9 cellular contexts compared by ENCODE assay signal in the genomic region with DNA sequence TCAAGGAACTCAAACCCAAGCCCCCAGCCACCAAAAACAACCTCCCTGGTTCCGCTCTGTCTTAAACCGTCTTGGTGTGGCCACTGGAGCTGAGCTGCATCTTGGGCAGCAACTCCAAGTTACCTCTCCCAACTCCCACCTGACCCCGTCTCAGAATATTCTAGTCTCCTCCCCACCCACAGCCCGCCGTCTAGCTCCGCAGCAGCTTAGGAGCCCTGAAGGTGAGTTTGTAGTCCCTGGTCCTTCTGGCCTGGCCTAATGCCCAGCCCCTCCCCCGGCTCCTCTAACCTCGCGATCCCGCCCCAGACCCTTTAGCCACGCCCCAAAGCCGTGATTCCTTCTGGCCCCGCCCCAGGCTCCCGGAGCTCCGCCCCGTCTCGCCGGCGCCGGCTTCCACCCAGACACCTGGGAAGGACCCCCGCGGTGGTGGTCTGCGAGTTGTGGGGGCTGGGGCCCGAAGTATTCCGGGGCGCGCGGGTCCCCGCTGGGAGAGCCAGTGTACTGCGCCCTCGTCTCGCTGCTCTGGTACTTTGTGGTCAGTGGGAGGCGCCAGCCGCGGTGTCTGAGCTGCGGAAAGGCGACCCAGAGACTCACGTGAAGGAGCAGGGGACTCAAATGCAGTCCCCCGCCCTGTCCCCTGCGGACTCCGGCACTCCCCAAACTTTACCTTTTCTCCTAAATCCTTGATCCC. TPM values are rescaled to one million over a fixed set of nuclear protein-coding genes. Genes with fewer than 3 reads are reported as not detected.
DNase-seq lines count a peak whose midpoint lies in the region; ATAC-seq and TF ChIP-seq lines count a peak whose summit lies in the region.
"Had no signal": no experiment of that assay in that cellular context is flagged by ENCODE, and none has a peak within 500 bp of the region (broad histone marks: within the 10 kb centered on the region; RNA-seq: fewer than 3 reads in every experiment).

No MANE protein-coding gene starts in this region.

- H3K4me3 Mint-ChIP-seq in activated naive CD4-positive, alpha-beta T cell treated with anti-CD3 and anti-CD28 coated beads, Interleukin-2, amount 10 ng/mL, durations not matched to agents 7 days and 5 days: peak overlapping the region; percentile 78

- ATAC-seq in left cardiac atrium (peak; percentile 41 to 71), GM18861 (IDR thresholded peaks at IDR 0.05; ENCODE audit: unreplicated experiment) (no peak), GM19455 (IDR thresholded peaks at IDR 0.05; ENCODE audit: unreplicated experiment) (no peak)

- peak overlapping the region; percentile 45 for H3K4me3 ChIP-seq in SJCRH30
- peak overlapping the region; percentile 68 for H3K4me3 ChIP-seq in skeletal muscle satellite cell (ENCODE audit: low read length)

- H3K4me1 ChIP-seq in SJCRH30 (no peaks in the 10 kb centered on the region), skeletal muscle satellite cell (ENCODE audit: control insufficient read depth, insufficient read depth, low read length) (peaks cover 21% of the 10 kb centered on the region)

- peaks cover 4% of the 10 kb centered on the region for H3K36me3 ChIP-seq in SJCRH30
- H3K36me3 ChIP-seq in skeletal muscle satellite cell (ENCODE audit: insufficient read depth, low read length): peaks cover 16% of the 10 kb centered on the region

- peaks cover 8% of the 10 kb centered on the region for H3K36me3 Mint-ChIP-seq in activated naive CD4-positive, alpha-beta T cell treated with anti-CD3 and anti-CD28 coated beads, Interleukin-2, amount 10 ng/mL, durations not matched to agents 7 days and 5 days

- H3K9me3 ChIP-seq in SJCRH30 (replicated peaks) (no peaks in the 10 kb centered on the region), skeletal muscle satellite cell (replicated peaks; ENCODE audit: low read length) (no peaks in the 10 kb centered on the region)

- intact Hi-C loops in left cardiac atrium (cut with DNase I): no loop called here

- DNase-seq in AG08396 (ENCODE audit: low spot score) (peak; percentile 61), HEK293T (ENCODE audit: extremely low spot score) (peak; percentile 75), SJCRH30 (peak; percentile 43 to 60), left cardiac atrium (peak; percentile 77)
- peak; percentile 73 for DNase-seq in activated naive CD4-positive, alpha-beta T cell treated with anti-CD3 and anti-CD28 coated beads, Interleukin-2, amount 10 ng/mL, durations not matched to agents 7 days and 5 days

- no peaks in the 10 kb centered on the region for H3K27me3 ChIP-seq in SJCRH30
- H3K27me3 ChIP-seq in skeletal muscle satellite cell (ENCODE audit: control insufficient read depth, insufficient read depth, low read length): no peaks in the 10 kb centered on the region

- peak overlapping the region; percentile 59 for H3K9ac ChIP-seq in skeletal muscle satellite cell (ENCODE audit: low read depth, low read length)

- peaks cover 32% of the 10 kb centered on the region for H3K4me1 Mint-ChIP-seq in activated naive CD4-positive, alpha-beta T cell treated with anti-CD3 and anti-CD28 coated beads, Interleukin-2, amount 10 ng/mL, durations not matched to agents 7 days and 5 days

- no peak overlapping the region for H3K27ac ChIP-seq in SJCRH30

- peaks cover 39% of the 10 kb centered on the region for H3K27me3 Mint-ChIP-seq in activated naive CD4-positive, alpha-beta T cell treated with anti-CD3 and anti-CD28 coated beads, Interleukin-2, amount 10 ng/mL, durations not matched to agents 7 days and 5 days

- H3K4me2 ChIP-seq in skeletal muscle satellite cell (ENCODE audit: low read length): peak overlapping the region; percentile 93

- no peaks in the 10 kb centered on the region for H3K9me3 Mint-ChIP-seq in activated naive CD4-positive, alpha-beta T cell treated with anti-CD3 and anti-CD28 coated beads, Interleukin-2, amount 10 ng/mL, durations not matched to agents 7 days and 5 days

- CTCF ChIA-PET in HEK293T (lab: Yijun Ruan, JAX): interaction anchor here (0.5 to 2.4 kb wide), 4 partner anchors 20 to 232 kb away, joined by 3 to 9 read pairs (median 3); partner anchors contain the start of gene RUVBL2
- CTCF ChIA-PET in activated naive CD4-positive, alpha-beta T cell treated with anti-CD3 and anti-CD28 coated beads, Interleukin-2, amount 10 ng/mL, durations not matched to agents 7 days and 5 days (lab: Charles Lee): interaction anchor here (1.0 to 1.8 kb wide), 4 partner anchors 10 to 49 kb away, joined by 3 to 8 read pairs (median 3); partner anchors contain the start of genes GYS1 and RUVBL2

- no peak overlapping the region for H3K27ac Mint-ChIP-seq in activated naive CD4-positive, alpha-beta T cell treated with anti-CD3 and anti-CD28 coated beads, Interleukin-2, amount 10 ng/mL, durations not matched to agents 7 days and 5 days

- POLR2A ChIA-PET in HEK293T (lab: Yijun Ruan, JAX): interaction anchor here (1.1 to 1.4 kb wide), 2 partner anchors 26 to 37 kb away, joined by 6 to 9 read pairs; partner anchors contain the start of genes GYS1 and RUVBL2

TF ChIP-seq in HEK293T, 16 proteins besides CTCF, POLR2A, EP300 and RAD21:
- TF ChIP-seq BHLHE40 (IDR thresholded peaks at IDR 0.05; ENCODE audit: borderline replicate concordance) (no peak), FOXM1 (IDR thresholded peaks at IDR 0.05; ENCODE audit: borderline replicate concordance) (no peak), HDGF (IDR thresholded peaks at IDR 0.05; ENCODE audit: borderline replicate concordance) (no peak), SUZ12 (IDR thresholded peaks at IDR 0.05) (no peak), FOXA1 (IDR thresholded peaks at IDR 0.05) (no peak), L3MBTL2 (conservative IDR thresholded peaks at IDR 0.05) (no peak), LEF1 (IDR thresholded peaks at IDR 0.05; ENCODE audit: borderline replicate concordance) (no peak), TARDBP (IDR thresholded peaks at IDR 0.05) (no peak), ELF4 (IDR thresholded peaks at IDR 0.05) (no peak), CTBP1 (IDR thresholded peaks at IDR 0.05; ENCODE audit: borderline replicate concordance) (no peak), FOXK2 (IDR thresholded peaks at IDR 0.05) (no peak), SP1 (IDR thresholded peaks at IDR 0.05) (no peak), ARNT (IDR thresholded peaks at IDR 0.05) (no peak), NFRKB (IDR thresholded peaks at IDR 0.05) (no peak), PKNOX1 (IDR thresholded peaks at IDR 0.05) (no peak)
TF ChIP-seq in HEK293T: peak in this region for 0.

RNA-seq across cellular contexts. Expression of gene LHB, which starts 2.5 kb away (rescaled TPM):
- not detected in 2 replicates for total RNA-seq in SJCRH30 (2014; rRNA removed; shearing (Covaris generic))
- under 1 TPM in 1 of 2 donors, not detected in 1; 0.55 TPM for total RNA-seq in left cardiac atrium
- total RNA-seq in skeletal muscle satellite cell (2012; rRNA removed): not detected in 2 replicates
- total RNA-seq: mononuclear cell had no signal

RNA-seq across cellular contexts. Expression of gene CGB3, which starts 4.7 kb away (rescaled TPM):
- total RNA-seq in SJCRH30 (2014; rRNA removed; shearing (Covaris generic)): not detected in 2 replicates
- total RNA-seq in left cardiac atrium: not detected
- not detected in 2 replicates for total RNA-seq in skeletal muscle satellite cell (2012; rRNA removed)
- total RNA-seq: mononuclear cell had no signal

RNA-seq across cellular contexts. Expression of gene CGB2, which starts 12.3 kb away (rescaled TPM):
- not detected in 2 replicates for total RNA-seq in SJCRH30 (2014; rRNA removed; shearing (Covaris generic))
- total RNA-seq in left cardiac atrium: not detected
- not detected in 2 replicates for total RNA-seq in skeletal muscle satellite cell (2012; rRNA removed)
- total RNA-seq: mononuclear cell had no signal

RNA-seq across cellular contexts. Expression of gene CGB1, which starts 17.3 kb away (rescaled TPM):
- total RNA-seq in SJCRH30 (2014; rRNA removed; shearing (Covaris generic)): not detected in 2 replicates
- total RNA-seq in left cardiac atrium: not detected
- not detected in 2 replicates for total RNA-seq in skeletal muscle satellite cell (2012; rRNA removed)
- total RNA-seq: mononuclear cell had no signal

RNA-seq across cellular contexts. Expression of gene CGB5, which starts 24.3 kb away (rescaled TPM):
- not detected in 2 replicates for total RNA-seq in SJCRH30 (2014; rRNA removed; shearing (Covaris generic))
- not detected for total RNA-seq in left cardiac atrium
- total RNA-seq in skeletal muscle satellite cell (2012; rRNA removed): 1.1 TPM in 1 of 2 replicates, not detected in the other
- total RNA-seq: mononuclear cell had no signal

Comparison
In these comparisons a context has a peak if more than half of its experiments do, and no peak if none do; other contexts are left out.
1. ATAC-seq: peak in left cardiac atrium (2 of 2); none in GM18861 (single experiment) and GM19455 (single experiment).
2. Peak in every context shown above with its lines, with median percentiles within 50 percentile points of each other: DNase-seq.